1 cellular context compared by ENCODE assay signal in the genomic region with DNA sequence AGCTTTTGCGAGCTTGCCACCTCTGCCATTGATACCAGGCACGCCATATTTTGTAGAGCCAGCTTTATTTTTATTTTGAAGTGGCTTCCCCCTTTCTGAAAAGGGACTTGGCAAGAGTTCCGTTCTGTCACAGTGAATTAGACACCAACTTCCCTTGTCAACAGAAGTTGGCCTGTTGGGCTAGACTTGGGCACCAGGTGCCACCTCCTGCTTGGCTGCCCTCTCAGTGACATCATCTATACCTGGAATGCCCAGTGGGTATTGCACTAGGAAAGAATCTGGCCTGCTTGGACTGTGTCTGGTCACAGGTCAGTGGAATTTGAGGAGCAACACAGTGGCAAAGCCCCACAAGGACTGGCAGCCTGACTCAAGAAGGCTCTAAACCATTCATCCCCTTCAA.
A peak's percentile ranks its signal among the peaks of the same experiment; 100 is the strongest.
TF ChIP-seq lines count a peak whose summit lies in the region.

No MANE protein-coding gene starts in this region.

TF ChIP-seq in liver, 16 proteins besides CTCF, POLR2A, EP300 and RAD21 (continued from another document):
- TF ChIP-seq RXRA (IDR thresholded peaks at IDR 0.05) (peak in 1 of 2 donors; percentile 47), HNF4A (conservative IDR thresholded peaks at IDR 0.05) (peak in 1 of 2 donors; percentile 56), FOXA2 (IDR thresholded peaks at IDR 0.05) (peak; percentile 5)
